In genomic region chr20:57450419-57450818, GRCh38 we compare ENCODE assay signal across 8 cellular contexts. TPM values are rescaled to one million over a fixed set of nuclear protein-coding genes. Genes with fewer than 3 reads are reported as not detected.
A peak's percentile ranks its signal among the peaks of the same experiment; 100 is the strongest.
DNase-seq lines count a peak whose midpoint lies in the region; ATAC-seq and TF ChIP-seq lines count a peak whose summit lies in the region.

No MANE protein-coding gene starts in this region.

- H3K36me3 ChIP-seq in NT2/D1 (ENCODE audit: insufficient read depth, insufficient read length, low read length) (no peaks in the 10 kb centered on the region), tibial artery (no peaks in the 10 kb centered on the region)

- H3K4me1 ChIP-seq in NT2/D1 (ENCODE audit: insufficient read depth, insufficient read length) (peaks cover 15% of the 10 kb centered on the region), tibial artery (peaks cover 0 to 19% (median 4%) of the 10 kb centered on the region in 4 donors)

- no peak for TF ChIP-seq CTCF in tibial artery (IDR thresholded peaks at IDR 0.05)

- H3K4me3 ChIP-seq in NT2/D1 (ENCODE audit: insufficient read length, low read depth) (no peak overlapping the region), tibial artery (no peak overlapping the region)

- H3K27me3 Mint-ChIP-seq in activated CD4-positive, alpha-beta T cell treated with anti-CD3 and anti-CD28 coated beads, Interleukin-2, amount 10 ng/mL, durations not matched to agents 24 days and 14 days, result peaks cover 21% of the 10 kb centered on the region

- no peaks in the 10 kb centered on the region for H3K36me3 Mint-ChIP-seq in activated CD4-positive, alpha-beta T cell treated with anti-CD3 and anti-CD28 coated beads, Interleukin-2, amount 10 ng/mL, durations not matched to agents 24 days and 14 days (ENCODE audit: low read depth)

- H3K9me3 Mint-ChIP-seq in activated CD4-positive, alpha-beta T cell treated with anti-CD3 and anti-CD28 coated beads, Interleukin-2, amount 10 ng/mL, durations not matched to agents 24 days and 14 days, result peaks cover 3% of the 10 kb centered on the region

- peak overlapping the region; percentile 6 for H3K9ac ChIP-seq in NT2/D1 (ENCODE audit: insufficient read length, low read depth)

- H3K27me3 ChIP-seq in NT2/D1 (ENCODE audit: insufficient read depth, insufficient read length) (no peaks in the 10 kb centered on the region), tibial artery (no peaks in the 10 kb centered on the region)

- H3K27ac Mint-ChIP-seq in activated CD4-positive, alpha-beta T cell treated with anti-CD3 and anti-CD28 coated beads, Interleukin-2, amount 10 ng/mL, durations not matched to agents 24 days and 14 days, result no peak overlapping the region

- H3K4me3 Mint-ChIP-seq in activated CD4-positive, alpha-beta T cell treated with anti-CD3 and anti-CD28 coated beads, Interleukin-2, amount 10 ng/mL, durations not matched to agents 24 days and 14 days, result no peak overlapping the region

- DNase-seq in NT2/D1 (ENCODE audit: low read depth, low spot score) (no peak), cardiac septum (ENCODE audit: low spot score) (peak; percentile 90), tibial artery (peak; percentile 50 to 80), NCI-H2227 (lab: John Stamatoyannopoulos, UW; ENCODE audit: unreplicated experiment) (no peak)
- no peak for DNase-seq in stimulated activated CD4-positive, alpha-beta T cell treated with anti-CD3 and anti-CD28 coated beads, Interleukin-15, amount 100 ng/mL, for 24 hours
- DNase-seq in activated CD4-positive, alpha-beta T cell treated with anti-CD3 and anti-CD28 coated beads, Interleukin-2, amount 10 ng/mL, durations not matched to agents 24 days and 14 days, result no peak

- ATAC-seq in GM18868 (IDR thresholded peaks at IDR 0.05; ENCODE audit: unreplicated experiment) (peak; percentile 66), HG02798 (IDR thresholded peaks at IDR 0.05; ENCODE audit: poor library complexity, unreplicated experiment) (peak; percentile 70)

- H3K9me3 ChIP-seq in NT2/D1 (ENCODE audit: insufficient read depth, low read length), result peaks cover 14% of the 10 kb centered on the region; the same call in 1 of the 2 replicates
- H3K9me3 ChIP-seq in tibial artery, result no peaks in the 10 kb centered on the region

- peaks cover 12% of the 10 kb centered on the region for H3K4me1 Mint-ChIP-seq in activated CD4-positive, alpha-beta T cell treated with anti-CD3 and anti-CD28 coated beads, Interleukin-2, amount 10 ng/mL, durations not matched to agents 24 days and 14 days

- H3K27ac ChIP-seq in tibial artery, result no peak overlapping the region

- intact Hi-C loops in cardiac septum (cut with DNase I) (no loop called here), tibial artery (cut with DNase I; ENCODE audit: low total_unique reads) (no loop called here)
- intact Hi-C loops in activated CD4-positive, alpha-beta T cell treated with anti-CD3 and anti-CD28 coated beads, Interleukin-2, amount 10 ng/mL, durations not matched to agents 24 days and 14 days (cut with micrococcal nuclease), result no loop called here

RNA-seq across cellular contexts. Expression of gene RBM38, which starts 59.2 kb away (rescaled TPM):
- total RNA-seq in cardiac septum, result 63.1 TPM
- total RNA-seq in activated CD4-positive, alpha-beta T cell treated with anti-CD3 and anti-CD28 coated beads, Interleukin-2, amount 10 ng/mL, durations not matched to agents 24 days and 14 days, result 100 and 103 TPM in 2 replicates

Comparison
In these comparisons a context has a peak if more than half of its experiments do, and no peak if none do; other contexts are left out.
1. DNase-seq: peak in cardiac septum (single experiment) and tibial artery (2 of 2); none in NT2/D1 (single experiment), stimulated activated CD4-positive, alpha-beta T cell treated with anti-CD3 and anti-CD28 coated beads, Interleukin-15, amount 100 ng/mL, for 24 hours (single experiment), activated CD4-positive, alpha-beta T cell treated with anti-CD3 and anti-CD28 coated beads, Interleukin-2, amount 10 ng/mL, durations not matched to agents 24 days and 14 days (single experiment) and NCI-H2227 (single experiment).